In genomic region chr5:134328619-134329018, GRCh38 we compare ENCODE assay signal across 1 cellular context.
TF ChIP-seq lines count a peak whose summit lies in the region.

No MANE protein-coding gene starts in this region.

TF ChIP-seq in HepG2, 621 proteins besides CTCF, POLR2A, EP300 and RAD21 (continued from another document):
- no peak for TF ChIP-seq ZNF18 (CRISPR knock-in tag; IDR thresholded peaks at IDR 0.05; ENCODE audit: insufficient replicate concordance)
- no peak for TF ChIP-seq FOXA3 (CRISPR knock-in tag; IDR thresholded peaks at IDR 0.05)
- TF ChIP-seq ZNF225 (CRISPR knock-in tag; IDR thresholded peaks at IDR 0.05): no peak
- TF ChIP-seq ATF6 (CRISPR knock-in tag; conservative IDR thresholded peaks at IDR 0.05): no peak
- peak; percentile 30; the same call in 1 of the 2 replicates for TF ChIP-seq ARID3A (IDR thresholded peaks at IDR 0.05; ENCODE audit: low read depth, low read length)
- TF ChIP-seq, protein P1, sequence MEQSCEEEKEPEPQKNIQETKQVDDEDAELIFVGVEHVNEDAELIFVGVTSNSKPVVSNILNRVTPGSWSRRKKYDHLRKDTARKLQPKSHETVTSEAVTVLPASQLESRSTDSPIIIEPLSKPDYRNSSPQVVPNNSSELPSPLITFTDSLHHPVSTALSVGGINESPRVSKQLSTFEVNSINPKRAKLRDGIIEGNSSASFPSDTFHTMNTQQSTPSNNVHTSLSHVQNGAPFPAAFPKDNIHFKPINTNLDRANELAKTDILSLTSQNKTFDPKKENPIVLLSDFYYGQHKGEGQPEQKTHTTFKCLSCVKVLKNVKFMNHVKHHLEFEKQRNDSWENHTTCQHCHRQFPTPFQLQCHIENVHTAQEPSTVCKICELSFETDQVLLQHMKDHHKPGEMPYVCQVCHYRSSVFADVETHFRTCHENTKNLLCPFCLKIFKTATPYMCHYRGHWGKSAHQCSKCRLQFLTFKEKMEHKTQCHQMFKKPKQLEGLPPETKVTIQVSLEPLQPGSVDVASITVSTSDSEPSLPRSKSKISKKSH (CRISPR knock-in tag; IDR thresholded peaks at IDR 0.05; ENCODE audit: borderline replicate concordance): no peak
